ENCODE assay signal across 15 cellular contexts in the genomic region with DNA sequence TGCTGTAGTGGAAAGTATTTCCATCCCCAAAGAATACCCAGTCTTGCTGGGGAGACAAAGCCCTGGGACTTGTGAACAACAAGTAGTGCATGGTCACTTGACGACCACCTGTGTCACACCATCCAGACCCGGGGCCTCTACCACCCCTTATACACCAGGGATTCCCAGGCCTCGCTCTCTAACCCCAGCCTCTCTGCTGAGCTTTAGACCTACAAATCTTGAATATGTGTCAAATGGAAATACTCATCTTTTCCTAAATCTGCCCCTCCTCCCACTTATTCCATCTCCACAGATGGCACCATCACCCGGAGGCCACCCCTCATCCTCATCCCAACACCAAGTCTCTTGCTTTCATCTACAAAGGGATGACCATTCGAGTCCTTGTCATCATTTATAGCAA. TPM values are rescaled to one million over a fixed set of nuclear protein-coding genes. Genes with fewer than 3 reads are reported as not detected.
A peak's percentile ranks its signal among the peaks of the same experiment; 100 is the strongest.
DNase-seq lines count a peak whose midpoint lies in the region; ATAC-seq and TF ChIP-seq lines count a peak whose summit lies in the region.
"Had no signal": no experiment of that assay in that cellular context is flagged by ENCODE, and none has a peak within 500 bp of the region (broad histone marks: within the 10 kb centered on the region; RNA-seq: fewer than 3 reads in every experiment).

No MANE protein-coding gene starts in this region.

- peaks cover 20% of the 10 kb centered on the region for H3K4me1 Mint-ChIP-seq in T-helper 1 cell treated with Interleukin-12 subunit alpha and Interleukin-12 subunit beta and Interleukin-4 antibody, amounts not matched to agents 30 μg/mL and 1 μg/mL, for 36 hours (ENCODE audit: low read depth)
- peaks cover 35 to 45% (median 43%) of the 10 kb centered on the region in 3 donors for H3K4me1 Mint-ChIP-seq in T-cell
- H3K4me1 Mint-ChIP-seq in osteocyte (ENCODE audit: unreplicated experiment), result peaks cover 20% of the 10 kb centered on the region

- CTCF ChIA-PET in T-cell (lab: Charles Lee), result interaction anchor here in 1 of 2 donors (0.6 to 4.2 kb wide), 4 partner anchors 9 to 196 kb away, joined by 3 to 28 read pairs (median 7); partner anchors contain the start of gene RGS16

- H3K27me3 ChIP-seq in effector memory CD4-positive, alpha-beta T cell (replicated peaks; ENCODE audit: control insufficient read depth, insufficient read depth, low read length, poor library complexity, severe bottlenecking), result no peaks in the 10 kb centered on the region

- H3K36me3 Mint-ChIP-seq in T-helper 1 cell treated with Interleukin-12 subunit alpha and Interleukin-12 subunit beta and Interleukin-4 antibody, amounts not matched to agents 30 μg/mL and 1 μg/mL, for 36 hours (ENCODE audit: low read depth), result peaks cover 9% of the 10 kb centered on the region
- H3K36me3 Mint-ChIP-seq in T-cell (peaks cover 22% of the 10 kb centered on the region), osteocyte (ENCODE audit: unreplicated experiment) (peaks cover 2% of the 10 kb centered on the region)

- no peak for DNase-seq in T-helper 1 cell
- no peak for DNase-seq in T-cell
- DNase-seq in effector memory CD4-positive, alpha-beta T cell, result no peak
- peak; percentile 54 for DNase-seq in osteocyte (ENCODE audit: extremely low spot score, unreplicated experiment)
- no peak for DNase-seq in mucosa of gallbladder (ENCODE audit: low spot score)
- DNase-seq in hypothalamus (lab: John Stamatoyannopoulos, UW), result no peak
- DNase-seq: activated gamma-delta T cell treated with Interleukin-2 at 50 U/mL for 16 hours; central memory CD4-positive, alpha-beta T cell; GM23248; head of caudate nucleus; NCI-H1436 treated with DMSO at 0.1 percent for 48 hours; NCI-H345 had no signal

- ATAC-seq in T-cell (replicated peaks in 1 of 4), result no peak
- ATAC-seq in GM19452 (IDR thresholded peaks at IDR 0.05; ENCODE audit: unreplicated experiment), result no peak

- H3K4me3 ChIP-seq in effector memory CD4-positive, alpha-beta T cell (ENCODE audit: insufficient read depth, low read depth, low read length, poor library complexity, severe bottlenecking), result no peak overlapping the region

- H3K9me3 Mint-ChIP-seq in T-helper 1 cell treated with Interleukin-12 subunit alpha and Interleukin-12 subunit beta and Interleukin-4 antibody, amounts not matched to agents 30 μg/mL and 1 μg/mL, for 36 hours, result no peaks in the 10 kb centered on the region
- H3K9me3 Mint-ChIP-seq in T-cell (peaks cover 0 to 3% (median 0%) of the 10 kb centered on the region in 3 donors), osteocyte (ENCODE audit: unreplicated experiment) (no peaks in the 10 kb centered on the region)

- no peak for TF ChIP-seq CTCF in osteocyte (IDR thresholded peaks at IDR 0.05)

- peaks cover 11% of the 10 kb centered on the region for H3K4me1 ChIP-seq in effector memory CD4-positive, alpha-beta T cell (ENCODE audit: control insufficient read depth, insufficient read depth, low read length, poor library complexity, severe bottlenecking)

- H3K36me3 ChIP-seq in effector memory CD4-positive, alpha-beta T cell (ENCODE audit: control insufficient read depth, insufficient read depth, low read length), result no peaks in the 10 kb centered on the region

- H3K27me3 Mint-ChIP-seq in T-helper 1 cell treated with Interleukin-12 subunit alpha and Interleukin-12 subunit beta and Interleukin-4 antibody, amounts not matched to agents 30 μg/mL and 1 μg/mL, for 36 hours (ENCODE audit: low read depth), result peaks cover 13% of the 10 kb centered on the region
- no peaks in the 10 kb centered on the region for H3K27me3 Mint-ChIP-seq in T-cell
- H3K27me3 Mint-ChIP-seq in osteocyte (ENCODE audit: unreplicated experiment), result peaks cover 11% of the 10 kb centered on the region

- peak overlapping the region; percentile 97 for H3K27ac ChIP-seq in effector memory CD4-positive, alpha-beta T cell (ENCODE audit: insufficient read depth, low read length, poor library complexity, severe bottlenecking)
- H3K27ac ChIP-seq: GM23248, SK-N-MC had no signal

- peak overlapping the region; percentile 99 for H3K27ac Mint-ChIP-seq in T-helper 1 cell treated with Interleukin-12 subunit alpha and Interleukin-12 subunit beta and Interleukin-4 antibody, amounts not matched to agents 30 μg/mL and 1 μg/mL, for 36 hours
- H3K27ac Mint-ChIP-seq in T-cell (peak overlapping the region; percentile 100), osteocyte (ENCODE audit: unreplicated experiment) (no peak overlapping the region)

- peak overlapping the region; percentile 96 for H3K4me3 Mint-ChIP-seq in T-helper 1 cell treated with Interleukin-12 subunit alpha and Interleukin-12 subunit beta and Interleukin-4 antibody, amounts not matched to agents 30 μg/mL and 1 μg/mL, for 36 hours
- H3K4me3 Mint-ChIP-seq in T-cell (peak overlapping the region; percentile 94 to 100 (median 98)), osteocyte (ENCODE audit: unreplicated experiment) (no peak overlapping the region)

- no peaks in the 10 kb centered on the region for H3K9me3 ChIP-seq in effector memory CD4-positive, alpha-beta T cell (ENCODE audit: control insufficient read depth, low read length)

- POLR2A ChIA-PET in T-cell (lab: Charles Lee), result no interaction called here

RNA-seq across cellular contexts. Expression of gene RNASEL, which starts 0.9 kb away (rescaled TPM):
- 10 to 100 TPM; 10.5 to 20.8 (median 18.7) TPM for total RNA-seq in T-cell
- total RNA-seq in osteocyte, result 4.2 and 4.5 TPM in 2 replicates
- 16.7 TPM for total RNA-seq in mucosa of gallbladder

RNA-seq across cellular contexts. Expression of gene RGS16, which starts 14.3 kb away (rescaled TPM):
- total RNA-seq in T-cell, result 10 to 100 TPM in 1 of 5 donors, 1 to 10 TPM in 4; 2.9 to 15.6 (median 4.6) TPM
- 0.48 and 1.1 TPM in 2 replicates for total RNA-seq in osteocyte
- total RNA-seq in mucosa of gallbladder, result 5.8 TPM
